8 cellular contexts compared by ENCODE assay signal in genomic region chrX:102950908-102951866, GRCh38. TPM values are rescaled to one million over a fixed set of nuclear protein-coding genes. Genes with fewer than 3 reads are reported as not detected.
DNase-seq lines count a peak whose midpoint lies in the region; ATAC-seq, FAIRE-seq and TF ChIP-seq lines count a peak whose summit lies in the region.

No MANE protein-coding gene starts in this region.

- DNase-seq in COLO668 (lab: John Stamatoyannopoulos, UW; ENCODE audit: unreplicated experiment) = peak; percentile 19
- peak; percentile 86 for DNase-seq in Karpas-422
- peak; percentile 16 for DNase-seq in RWPE1 (ENCODE audit: low spot score)
- DNase-seq in foreskin keratinocyte = peak in 1 of 2 donors; percentile 18
- peak; percentile 70 for DNase-seq in omental fat pad (ENCODE audit: low spot score)
- peak; percentile 42 for DNase-seq in urothelium cell line (ENCODE audit: low spot score)

- no peak for FAIRE-seq in urothelium cell line (lab: Jason Lieb, UNC)

- CTCF ChIA-PET in RWPE1 (lab: Yijun Ruan, JAX) = interaction anchor here (0.6 to 1.4 kb wide), 9 partner anchors 9 to 294 kb away, joined by 3 to 6 read pairs (median 3); no protein-coding TSS in a partner anchor

- H3K4me3 ChIP-seq in Karpas-422 (ENCODE audit: low read length) = no peak overlapping the region

- H3K27ac ChIP-seq in Karpas-422 (ENCODE audit: low read length) = no peak overlapping the region
- H3K27ac ChIP-seq in RWPE1 = no peak overlapping the region
- H3K27ac ChIP-seq in foreskin keratinocyte = no peak overlapping the region

- ATAC-seq in GM21423 (IDR thresholded peaks at IDR 0.05; ENCODE audit: unreplicated experiment) (peak; percentile 69), foreskin keratinocyte (peak; percentile 80), omental fat pad (ENCODE audit: low FRiP score) (peak; percentile 44)
- ATAC-seq in activated T-helper 17 cell treated with anti-CD3 and anti-CD28 coated beads, Interleukin-2, amount 50 U/mL, for 72 hours (replicated peaks) = peak; percentile 59

- no peak overlapping the region for H2AFZ ChIP-seq in Karpas-422 (ENCODE audit: low read length)

- TF ChIP-seq CTCF in RWPE1 (conservative IDR thresholded peaks at IDR 0.05; ENCODE audit: low read depth) = peak; percentile 17
- peak; percentile 58 for TF ChIP-seq CTCF in foreskin keratinocyte (conservative IDR thresholded peaks at IDR 0.05)
- peak in 1 of 3 donors; percentile 44 for TF ChIP-seq CTCF in omental fat pad (IDR thresholded peaks at IDR 0.05)

- no peak overlapping the region for H3K9ac ChIP-seq in Karpas-422 (ENCODE audit: low read length)

- H3K27me3 ChIP-seq in Karpas-422 (ENCODE audit: low read length) = no peaks in the 10 kb centered on the region
- no peaks in the 10 kb centered on the region for H3K27me3 ChIP-seq in foreskin keratinocyte

- H3K9me3 ChIP-seq in Karpas-422 (ENCODE audit: low read length) = no peaks in the 10 kb centered on the region

- no peaks in the 10 kb centered on the region for H3K36me3 Mint-ChIP-seq in activated T-helper 17 cell treated with anti-CD3 and anti-CD28 coated beads, Interleukin-2, amount 50 U/mL, for 72 hours (ENCODE audit: low read depth)

- H3K4me1 Mint-ChIP-seq in activated T-helper 17 cell treated with anti-CD3 and anti-CD28 coated beads, Interleukin-2, amount 50 U/mL, for 72 hours = peaks cover 5% of the 10 kb centered on the region

- H3K9me2 ChIP-seq in Karpas-422 (replicated peaks; ENCODE audit: insufficient read depth, low read length) = no peaks in the 10 kb centered on the region

- H3K4me2 ChIP-seq in Karpas-422 (ENCODE audit: low read depth, low read length, poor library complexity, severe bottlenecking) = no peak overlapping the region

- POLR2A ChIA-PET in RWPE1 (lab: Yijun Ruan, JAX; ENCODE audit: low non-redundant PET) = no interaction called here

- no peaks in the 10 kb centered on the region for H3K9me3 Mint-ChIP-seq in activated T-helper 17 cell treated with anti-CD3 and anti-CD28 coated beads, Interleukin-2, amount 50 U/mL, for 72 hours

- H3K4me3 Mint-ChIP-seq in activated T-helper 17 cell treated with anti-CD3 and anti-CD28 coated beads, Interleukin-2, amount 50 U/mL, for 72 hours = peak overlapping the region; percentile 67

- H3K4me1 ChIP-seq in Karpas-422 (ENCODE audit: low read length) = no peaks in the 10 kb centered on the region
- no peaks in the 10 kb centered on the region for H3K4me1 ChIP-seq in foreskin keratinocyte

- H3K27ac Mint-ChIP-seq in activated T-helper 17 cell treated with anti-CD3 and anti-CD28 coated beads, Interleukin-2, amount 50 U/mL, for 72 hours = no peak overlapping the region

- no peaks in the 10 kb centered on the region for H3K27me3 Mint-ChIP-seq in activated T-helper 17 cell treated with anti-CD3 and anti-CD28 coated beads, Interleukin-2, amount 50 U/mL, for 72 hours

- H3K36me3 ChIP-seq in Karpas-422 (ENCODE audit: insufficient read depth, low read length) = no peaks in the 10 kb centered on the region

- no peaks in the 10 kb centered on the region for H3K79me2 ChIP-seq in Karpas-422 (ENCODE audit: low read length)

- H4K20me1 ChIP-seq in Karpas-422 (ENCODE audit: insufficient read depth, low read depth, low read length) = no peaks in the 10 kb centered on the region

RNA-seq across cellular contexts. Expression of gene RAB40AL, which starts 14.1 kb away (rescaled TPM):
- 0.40 and 0.67 TPM in 2 replicates for total RNA-seq in Karpas-422 (2014; rRNA removed; shearing (Covaris generic); ENCODE audit: low replicate concordance)
- total RNA-seq in activated T-helper 17 cell treated with anti-CD3 and anti-CD28 coated beads, Interleukin-2, amount 50 U/mL, for 72 hours = under 1 TPM; 0.61 to 0.64 TPM
- total RNA-seq in foreskin keratinocyte (0.14 TPM in 1 of 2 replicates, not detected in the other), omental fat pad (1 to 10 TPM in 2 of 4 donors, under 1 TPM in 2; 0.74 to 2.3 (median 1.4) TPM)
- not detected in 2 replicates for polyA plus RNA-seq in foreskin keratinocyte
